10 cellular contexts compared by ENCODE assay signal in genomic region chr12:67720383-67720856, GRCh38.
DNase-seq lines count a peak whose midpoint lies in the region; ATAC-seq and TF ChIP-seq lines count a peak whose summit lies in the region.
"Had no signal": no experiment of that assay in that cellular context is flagged by ENCODE, and none has a peak within 500 bp of the region (broad histone marks: within the 10 kb centered on the region; RNA-seq: fewer than 3 reads in every experiment).

No MANE protein-coding gene starts in this region.

- ATAC-seq in PC-3 (peak; percentile 77), left ventricle myocardium superior (peak; percentile 73)

- H3K36me3 ChIP-seq in PC-3 (ENCODE audit: low read depth, low read length) (no peaks in the 10 kb centered on the region), smooth muscle cell (ENCODE audit: low read depth) (no peaks in the 10 kb centered on the region)

- TF ChIP-seq CTCF in PC-3 (conservative IDR thresholded peaks at IDR 0.05; ENCODE audit: low read depth, low read length) (no peak), smooth muscle cell (IDR thresholded peaks at IDR 0.05; ENCODE audit: borderline replicate concordance, insufficient read depth, poor library complexity, severe bottlenecking) (no peak)

- H3K4me3 ChIP-seq in PC-3 (ENCODE audit: low read length), result no peak overlapping the region
- H3K4me3 ChIP-seq in smooth muscle cell, result no peak overlapping the region

- H3K79me2 ChIP-seq in PC-3 (ENCODE audit: low read length) (no peaks in the 10 kb centered on the region), smooth muscle cell (ENCODE audit: low read depth) (no peaks in the 10 kb centered on the region)

- H3K27me3 ChIP-seq in PC-3 (ENCODE audit: low read length) (no peaks in the 10 kb centered on the region), smooth muscle cell (ENCODE audit: low read depth) (no peaks in the 10 kb centered on the region)

- H4K20me1 ChIP-seq in PC-3 (ENCODE audit: low read length) (no peaks in the 10 kb centered on the region), smooth muscle cell (ENCODE audit: low read depth) (no peaks in the 10 kb centered on the region)

- H3K4me2 ChIP-seq in PC-3 (ENCODE audit: low read length), result peak overlapping the region; percentile 46
- no peak overlapping the region for H3K4me2 ChIP-seq in smooth muscle cell

- H2AFZ ChIP-seq in PC-3 (ENCODE audit: low read length) (no peak overlapping the region), smooth muscle cell (ENCODE audit: low read depth) (no peak overlapping the region)

- intact Hi-C loops in PC-3 (cut with micrococcal nuclease), result loop anchor here (2.0 to 5.0 kb wide), 3 partner anchors 46 to 222 kb away; no protein-coding TSS in a partner anchor
- intact Hi-C loops in left ventricle myocardium superior (cut with micrococcal nuclease), result no loop called here

- H3K27ac ChIP-seq in PC-3 (ENCODE audit: low read length) (no peak overlapping the region), smooth muscle cell (ENCODE audit: low read depth) (peak overlapping the region; percentile 91)

- peaks cover 30% of the 10 kb centered on the region for H3K4me1 ChIP-seq in PC-3 (ENCODE audit: insufficient read depth, low read length)
- no peaks in the 10 kb centered on the region for H3K4me1 ChIP-seq in smooth muscle cell (ENCODE audit: low read depth)

- no TSS peak for BruUV-seq in PC-3 (replicated peaks; lab: Mats Ljungman, UMichigan)

- no peaks in the 10 kb centered on the region for H3F3A ChIP-seq in PC-3 (ENCODE audit: low read length, unreplicated experiment)
- peaks cover 8% of the 10 kb centered on the region for H3F3A ChIP-seq in smooth muscle cell (ENCODE audit: low read depth)

- H3K9me3 ChIP-seq in PC-3 (ENCODE audit: low read length) (no peaks in the 10 kb centered on the region), smooth muscle cell (replicated peaks; ENCODE audit: low read depth) (no peaks in the 10 kb centered on the region)

- POLR2A ChIA-PET in PC-3 (lab: Charles Lee; ENCODE audit: unreplicated experiment), result interaction anchor here (0.8 kb wide), 1 partner anchor 46 kb away, joined by 3 read pairs; no protein-coding TSS in a partner anchor

- no peak overlapping the region for H3K9ac ChIP-seq in PC-3 (ENCODE audit: low read length)
- peak overlapping the region; percentile 63 for H3K9ac ChIP-seq in smooth muscle cell (ENCODE audit: low read depth)

- no peaks in the 10 kb centered on the region for H3K9me2 ChIP-seq in PC-3 (replicated peaks; ENCODE audit: low read length)

- peak; percentile 46 for DNase-seq in NCI-H2107 treated with DMSO at 0.1 percent for 48 hours (lab: John Stamatoyannopoulos, UW; ENCODE audit: unreplicated experiment)
- no peak for DNase-seq in NCI-H2107 (lab: John Stamatoyannopoulos, UW)
- DNase-seq in PC-3, result peak; percentile 78
- peak; percentile 34 for DNase-seq in left ventricle myocardium superior
- DNase-seq in smooth muscle cell (lab: John Stamatoyannopoulos, UW; ENCODE audit: unreplicated experiment), result peak; percentile 9
- no peak for DNase-seq in GOT3 (lab: John Stamatoyannopoulos, UW)
- DNase-seq in NAMALWA (ENCODE audit: low spot score), result no peak
- no peak for DNase-seq in GDM1 (lab: John Stamatoyannopoulos, UW)
- DNase-seq: kidney; stimulated activated CD4-positive, alpha-beta T cell treated with anti-CD3 and anti-CD28 coated beads, Interleukin-15, amount 100 ng/mL, for 24 hours had no signal

- CTCF ChIA-PET in PC-3 (lab: Charles Lee), result no interaction called here

- 15% methylated on average over 3 of the region's 3 CpGs for WGBS in smooth muscle cell (ENCODE audit: low lambda C conversion rate)

Comparison
In these comparisons a context has a peak if more than half of its experiments do, and no peak if none do; other contexts are left out.
1. DNase-seq: peak in NCI-H2107 treated with DMSO at 0.1 percent for 48 hours (single experiment), PC-3 (single experiment), left ventricle myocardium superior (single experiment) and smooth muscle cell (single experiment); none in NCI-H2107 (single experiment), GOT3 (single experiment), NAMALWA (single experiment) and GDM1 (single experiment).